In the genomic region with DNA sequence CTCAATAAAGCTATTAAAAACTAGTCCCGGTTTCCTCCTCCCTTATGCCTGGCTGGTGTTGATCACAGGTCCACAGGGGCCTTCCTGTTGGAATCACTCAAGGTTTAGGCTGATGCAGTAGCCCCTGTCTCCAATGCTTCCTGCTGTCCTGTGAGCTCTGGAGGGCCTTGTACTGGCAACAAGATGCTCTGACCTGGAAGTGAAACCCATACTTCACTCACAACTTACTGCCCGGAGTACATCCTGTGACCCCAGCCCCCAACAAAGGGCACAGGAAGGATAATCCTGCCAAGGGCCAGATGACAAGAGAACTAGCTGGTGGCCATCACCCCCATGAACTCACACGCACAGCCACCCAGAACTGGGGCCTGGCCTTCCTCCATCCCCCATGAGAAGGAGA, we compare ENCODE assay signal across 14 cellular contexts. TPM values are rescaled to one million over a fixed set of nuclear protein-coding genes. Genes with fewer than 3 reads are reported as not detected.
DNase-seq lines count a peak whose midpoint lies in the region; ATAC-seq and TF ChIP-seq lines count a peak whose summit lies in the region.
"Had no signal": no experiment of that assay in that cellular context is flagged by ENCODE, and none has a peak within 500 bp of the region (broad histone marks: within the 10 kb centered on the region; RNA-seq: fewer than 3 reads in every experiment).

No MANE protein-coding gene starts in this region.

- H3K27me3 ChIP-seq in right atrium auricular region (no peaks in the 10 kb centered on the region), breast epithelium (no peaks in the 10 kb centered on the region)
- H3K27me3 ChIP-seq: BLaER1 treated with 17β-estradiol and CSF1 and Interleukin-3, amounts not matched to agents 10 nM and 100 nM had no signal

- intact Hi-C loops in Right ventricle myocardium superior (cut with DNase I): no loop called here
- intact Hi-C loops in breast epithelium (cut with DNase I; ENCODE audit: low total_unique reads): no loop called here

- H3K27ac ChIP-seq in right atrium auricular region: no peak overlapping the region
- no peak overlapping the region for H3K27ac ChIP-seq in coronary artery
- peak overlapping the region in 1 of 2 donors; percentile 89 for H3K27ac ChIP-seq in breast epithelium
- H3K27ac ChIP-seq: BLaER1 treated with 17β-estradiol and CSF1 and Interleukin-3, amounts not matched to agents 10 nM and 100 nM had no signal

- ATAC-seq in Right ventricle myocardium superior (ENCODE audit: poor library complexity) (no peak), GM21526 (IDR thresholded peaks at IDR 0.05; ENCODE audit: low FRiP score, unreplicated experiment) (no peak)

- H3K4me3 ChIP-seq in right atrium auricular region: no peak overlapping the region
- H3K4me3 ChIP-seq in coronary artery: no peak overlapping the region
- no peak overlapping the region for H3K4me3 ChIP-seq in breast epithelium
- H3K4me3 ChIP-seq: BLaER1 treated with 17β-estradiol and CSF1 and Interleukin-3, amounts not matched to agents 10 nM and 100 nM had no signal

- no peak for TF ChIP-seq CTCF in right atrium auricular region (IDR thresholded peaks at IDR 0.05)
- no peak for TF ChIP-seq CTCF in coronary artery (IDR thresholded peaks at IDR 0.05)
- no peak for TF ChIP-seq CTCF in breast epithelium (IDR thresholded peaks at IDR 0.05)

- H3K9me3 ChIP-seq in right atrium auricular region: no peaks in the 10 kb centered on the region
- H3K9me3 ChIP-seq in breast epithelium: no peaks in the 10 kb centered on the region
- H3K9me3 ChIP-seq: BLaER1 treated with 17β-estradiol and CSF1 and Interleukin-3, amounts not matched to agents 10 nM and 100 nM had no signal

- H3K4me1 ChIP-seq in right atrium auricular region (no peaks in the 10 kb centered on the region), breast epithelium (peaks cover 0 to 25% of the 10 kb centered on the region in 2 donors)

- DNase-seq in right atrium auricular region (ENCODE audit: low spot score) (peak; percentile 16), Right ventricle myocardium superior (no peak), coronary artery (ENCODE audit: low spot score) (peak; percentile 24), mesenteric fat pad (ENCODE audit: low spot score) (peak; percentile 28), breast epithelium (ENCODE audit: low spot score in 2 of 2) (no peak), SIG-M5 (lab: John Stamatoyannopoulos, UW) (no peak)
- no peak for DNase-seq in effector CD4-positive, alpha-beta T cell
- DNase-seq: 8988T; CD4-positive, alpha-beta T cell; DMS153; DMS79 treated with DMSO at 0.1 percent for 48 hours; EL had no signal

- no peak for TF ChIP-seq POLR2A in breast epithelium (IDR thresholded peaks at IDR 0.05)

- H3K36me3 ChIP-seq in right atrium auricular region (no peaks in the 10 kb centered on the region), breast epithelium (no peaks in the 10 kb centered on the region)
- H3K36me3 ChIP-seq: BLaER1 treated with 17β-estradiol and CSF1 and Interleukin-3, amounts not matched to agents 10 nM and 100 nM had no signal

RNA-seq across cellular contexts. Expression of gene ZBTB7C, which starts 50.3 kb away (rescaled TPM):
- total RNA-seq in right atrium auricular region: 1 to 10 TPM; 1.8 to 7.7 TPM
- 2.6 TPM for total RNA-seq in Right ventricle myocardium superior
- total RNA-seq in mesenteric fat pad: 14.2 TPM
- total RNA-seq in breast epithelium: 10 to 100 TPM in 1 of 3 donors, 1 to 10 TPM in 2; 5.6 to 26.5 (median 6.1) TPM
- total RNA-seq: CD4-positive, alpha-beta T cell had no signal

Comparison
In these comparisons a context has a peak if more than half of its experiments do, and no peak if none do; other contexts are left out.
1. DNase-seq: peak in right atrium auricular region (single experiment), coronary artery (single experiment) and mesenteric fat pad (single experiment); none in Right ventricle myocardium superior (single experiment), effector CD4-positive, alpha-beta T cell (single experiment), breast epithelium (0 of 2) and SIG-M5 (single experiment).